21 cellular contexts compared by ENCODE assay signal in the genomic region with DNA sequence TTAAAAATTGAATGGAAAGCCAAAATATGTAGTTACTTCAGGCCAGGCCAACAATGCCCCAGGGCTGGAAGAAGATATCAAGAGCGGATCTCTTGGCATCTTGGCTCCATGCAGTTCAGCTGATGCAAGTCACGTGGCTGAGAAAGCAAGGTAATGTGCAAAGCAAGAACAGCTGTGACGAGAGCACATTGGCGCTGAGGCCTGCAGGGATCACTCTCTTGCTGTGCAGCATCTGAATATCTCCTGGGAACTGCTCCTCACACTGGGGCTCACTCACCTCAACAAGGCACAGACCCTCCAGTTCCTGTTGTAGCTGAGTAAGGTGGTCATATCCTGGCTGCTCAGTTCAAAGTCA.
"Had no signal": no experiment of that assay in that cellular context is flagged by ENCODE, and none has a peak within 500 bp of the region (broad histone marks: within the 10 kb centered on the region; RNA-seq: fewer than 3 reads in every experiment).

No MANE protein-coding gene starts in this region.

- H3K4me3 ChIP-seq: cardiac muscle cell, colonic mucosa, hepatocyte, lower lobe of right lung, tibial nerve, uterus had no signal

- H3K27me3 ChIP-seq: cardiac muscle cell, colonic mucosa, hepatocyte, neutrophil, tibial nerve, uterus had no signal

- H3K36me3 ChIP-seq: colonic mucosa, neutrophil, uterus had no signal

- H3K27me3 Mint-ChIP-seq: activated naive CD8-positive, alpha-beta T cell treated with anti-CD3 and anti-CD28 coated beads for 36 hours had no signal

- H3K9me3 ChIP-seq: colonic mucosa, lower lobe of right lung, neutrophil, tibial nerve, uterus had no signal

- H3K27ac Mint-ChIP-seq: activated naive CD8-positive, alpha-beta T cell treated with anti-CD3 and anti-CD28 coated beads for 36 hours; activated T-helper 1 cell treated with anti-CD3 and anti-CD28 coated beads, Interleukin-12 subunit alpha, Interleukin-12 subunit beta, Interleukin-2, Interleukin-4 antibody, amounts not matched to agents 30 ng/mL and 10 ng/mL and 1 ng/mL, durations not matched to agents 14 hours and 24 hours and 36 hours had no signal

- DNase-seq: activated CD4-positive, alpha-beta T cell treated with anti-CD3 and anti-CD28 coated beads, Interleukin-2, amount 50 U/mL, for 4 hours; activated naive CD8-positive, alpha-beta T cell treated with anti-CD3 and anti-CD28 coated beads for 36 hours; activated T-cell treated with anti-CD3 and anti-CD28 coated beads for 4 hours; colonic mucosa; left colon; lower lobe of right lung; natural killer cell; stimulated activated CD4-positive, alpha-beta T cell treated with anti-CD3 and anti-CD28 coated beads, Interleukin-12 subunit alpha, Interleukin-12 subunit beta, amount 100 ng/mL, for 4 hours; stimulated activated CD4-positive, alpha-beta T cell treated with anti-CD3 and anti-CD28 coated beads, Interleukin-1b, Interleukin-23, amount 100 ng/mL, for 48 hours; stimulated activated CD8-positive, alpha-beta memory T cell treated with anti-CD3 and anti-CD28 coated beads, Interleukin-4, amount 100 ng/mL, for 48 hours; stimulated activated naive CD8-positive, alpha-beta T cell treated with anti-CD3 and anti-CD28 coated beads, Interleukin-15, Interleukin-2, amounts not matched to agents 100 U/mL and 50 U/mL, for 24 hours; SW 1271; T-helper 2 cell; uterus; WERI-Rb-1 had no signal

- H3K9me3 Mint-ChIP-seq: activated naive CD8-positive, alpha-beta T cell treated with anti-CD3 and anti-CD28 coated beads for 36 hours; activated T-helper 1 cell treated with anti-CD3 and anti-CD28 coated beads, Interleukin-12 subunit alpha, Interleukin-12 subunit beta, Interleukin-2, Interleukin-4 antibody, amounts not matched to agents 30 ng/mL and 10 ng/mL and 1 ng/mL, durations not matched to agents 14 hours and 24 hours and 36 hours; natural killer cell had no signal

- H3K4me1 Mint-ChIP-seq: activated naive CD8-positive, alpha-beta T cell treated with anti-CD3 and anti-CD28 coated beads for 36 hours; natural killer cell had no signal

- H3K4me1 ChIP-seq: colonic mucosa, lower lobe of right lung, parathyroid adenoma, tibial nerve, uterus had no signal

- ATAC-seq: natural killer cell; stimulated activated naive CD8-positive, alpha-beta T cell treated with anti-CD3 and anti-CD28 coated beads, Interleukin-15, Interleukin-2, amounts not matched to agents 100 U/mL and 50 U/mL, for 24 hours had no signal

- H3K4me3 Mint-ChIP-seq: activated naive CD8-positive, alpha-beta T cell treated with anti-CD3 and anti-CD28 coated beads for 36 hours; activated T-helper 1 cell treated with anti-CD3 and anti-CD28 coated beads, Interleukin-12 subunit alpha, Interleukin-12 subunit beta, Interleukin-2, Interleukin-4 antibody, amounts not matched to agents 30 ng/mL and 10 ng/mL and 1 ng/mL, durations not matched to agents 14 hours and 24 hours and 36 hours; natural killer cell had no signal

- H3K27ac ChIP-seq: cardiac muscle cell, colonic mucosa, hepatocyte, lower lobe of right lung, neutrophil, parathyroid adenoma, uterus, WERI-Rb-1 had no signal
